14 cellular contexts compared by ENCODE assay signal in genomic region chr3:20310629-20311028, GRCh38.
DNase-seq lines count a peak whose midpoint lies in the region; ATAC-seq and TF ChIP-seq lines count a peak whose summit lies in the region.
"Had no signal": no experiment of that assay in that cellular context is flagged by ENCODE, and none has a peak within 500 bp of the region (broad histone marks: within the 10 kb centered on the region; RNA-seq: fewer than 3 reads in every experiment).

No MANE protein-coding gene starts in this region.

- H3K36me3 Mint-ChIP-seq in brain = no peaks in the 10 kb centered on the region
- H3K36me3 Mint-ChIP-seq: CD14-positive monocyte had no signal

- TF ChIP-seq CTCF in brain (conservative IDR thresholded peaks at IDR 0.05) = no peak
- no peak for TF ChIP-seq CTCF in lower leg skin (IDR thresholded peaks at IDR 0.05)
- no peak for TF ChIP-seq CTCF in mucosa of descending colon (IDR thresholded peaks at IDR 0.05)
- no peak for TF ChIP-seq CTCF in osteoblast (IDR thresholded peaks at IDR 0.05; ENCODE audit: extremely low read depth, low read depth, low read length)

- ATAC-seq in left ventricle myocardium superior = peak; percentile 100
- no peak for ATAC-seq in mucosa of descending colon

- no peak overlapping the region for H3K9ac ChIP-seq in skeletal muscle tissue (ENCODE audit: low read depth in 1 of 3, low read length in 3 of 3)

- H3K27me3 ChIP-seq in skeletal muscle tissue (ENCODE audit: control insufficient read depth in 3 of 3, insufficient read depth in 3 of 3, low read length in 3 of 3) = no peaks in the 10 kb centered on the region
- H3K27me3 ChIP-seq in osteoblast (ENCODE audit: insufficient read depth, low read length) = no peaks in the 10 kb centered on the region

- H3K27ac Mint-ChIP-seq in brain = peak overlapping the region in 3 of 5 experiments; percentile 34 to 59 (median 52)
- H3K27ac Mint-ChIP-seq: CD14-positive monocyte had no signal

- peaks cover 0 to 8% (median 5%) of the 10 kb centered on the region in 5 experiments for H3K9me3 Mint-ChIP-seq in brain

- H3K9me3 ChIP-seq in skeletal muscle tissue (ENCODE audit: control insufficient read depth in 3 of 3, low read length in 3 of 3) (no peaks in the 10 kb centered on the region), mucosa of descending colon (no peaks in the 10 kb centered on the region), osteoblast (ENCODE audit: low read depth, low read length) (peaks cover 3% of the 10 kb centered on the region)

- WGBS in lower leg skin, 2 donors = 71 to 85% methylated on average over 3 of the region's 3 CpGs

- H3K79me2 ChIP-seq in osteoblast (ENCODE audit: insufficient read depth, low read length) = no peaks in the 10 kb centered on the region

- H3K4me1 Mint-ChIP-seq in brain = peaks cover 15% of the 10 kb centered on the region
- H3K4me1 Mint-ChIP-seq: CD14-positive monocyte had no signal

- no peak overlapping the region for H2AFZ ChIP-seq in osteoblast (ENCODE audit: low read length)

- H4K20me1 ChIP-seq in osteoblast (ENCODE audit: insufficient read depth, low read length) = no peaks in the 10 kb centered on the region

- H3K4me1 ChIP-seq in skeletal muscle tissue (ENCODE audit: control insufficient read depth in 3 of 3, insufficient read depth in 3 of 3, low read length in 3 of 3) (no peaks in the 10 kb centered on the region), mucosa of descending colon (ENCODE audit: low read depth) (no peaks in the 10 kb centered on the region), osteoblast (ENCODE audit: insufficient read depth, low read length) (no peaks in the 10 kb centered on the region)

- intact Hi-C loops in left ventricle myocardium superior (cut with micrococcal nuclease) (no loop called here), lower leg skin (cut with DNase I; ENCODE audit: low total_unique reads) (no loop called here), mucosa of descending colon (cut with DNase I, micrococcal nuclease) (no loop called here)

- peak overlapping the region; percentile 36 for H3K27ac ChIP-seq in skeletal muscle tissue (ENCODE audit: low read depth, low read length)
- no peak overlapping the region for H3K27ac ChIP-seq in osteoblast (ENCODE audit: low read depth, low read length)

- H3K27me3 Mint-ChIP-seq in brain = no peaks in the 10 kb centered on the region

- H3K36me3 ChIP-seq in skeletal muscle tissue (ENCODE audit: control insufficient read depth in 3 of 3, insufficient read depth in 3 of 3, low read length in 3 of 3) (no peaks in the 10 kb centered on the region), mucosa of descending colon (ENCODE audit: low read depth) (no peaks in the 10 kb centered on the region), osteoblast (ENCODE audit: insufficient read depth, low read length) (no peaks in the 10 kb centered on the region)

- H3K4me3 Mint-ChIP-seq in brain = no peak overlapping the region
- H3K4me3 Mint-ChIP-seq: CD14-positive monocyte had no signal

- H3K4me3 ChIP-seq in skeletal muscle tissue (ENCODE audit: low read length in 3 of 3) (no peak overlapping the region), lower leg skin (ENCODE audit: low read depth, poor library complexity, severe bottlenecking) (no peak overlapping the region), mucosa of descending colon (no peak overlapping the region), osteoblast (ENCODE audit: insufficient read depth, low read length) (no peak overlapping the region)

- TF ChIP-seq POLR2A in lower leg skin (IDR thresholded peaks at IDR 0.05) = no peak

- no peak overlapping the region for H3K4me2 ChIP-seq in osteoblast (ENCODE audit: insufficient read depth, low read length)

- peak; percentile 69 for DNase-seq in LHCN-M2 (ENCODE audit: low read depth)
- DNase-seq in left ventricle myocardium superior = peak; percentile 63
- DNase-seq in activated T-cell treated with anti-CD3 and anti-CD28 coated beads, Interleukin-2, amount 50 U/mL, for 1 hour = no peak
- DNase-seq in lower leg skin (ENCODE audit: low spot score in 2 of 2) = no peak
- no peak for DNase-seq in mucosa of descending colon
- no peak for DNase-seq in osteoblast (ENCODE audit: insufficient read length, low spot score, missing footprints)
- DNase-seq: HCEC 1CT, IMR-90, NCI-H146, NCI-H345, NCI-H69 had no signal

Comparison
In these comparisons a context has a peak if more than half of its experiments do, and no peak if none do; other contexts are left out.
1. DNase-seq: peak in LHCN-M2 (single experiment) and left ventricle myocardium superior (single experiment); none in activated T-cell treated with anti-CD3 and anti-CD28 coated beads, Interleukin-2, amount 50 U/mL, for 1 hour (single experiment), lower leg skin (0 of 2), mucosa of descending colon (0 of 3) and osteoblast (single experiment).